In the genomic region with DNA sequence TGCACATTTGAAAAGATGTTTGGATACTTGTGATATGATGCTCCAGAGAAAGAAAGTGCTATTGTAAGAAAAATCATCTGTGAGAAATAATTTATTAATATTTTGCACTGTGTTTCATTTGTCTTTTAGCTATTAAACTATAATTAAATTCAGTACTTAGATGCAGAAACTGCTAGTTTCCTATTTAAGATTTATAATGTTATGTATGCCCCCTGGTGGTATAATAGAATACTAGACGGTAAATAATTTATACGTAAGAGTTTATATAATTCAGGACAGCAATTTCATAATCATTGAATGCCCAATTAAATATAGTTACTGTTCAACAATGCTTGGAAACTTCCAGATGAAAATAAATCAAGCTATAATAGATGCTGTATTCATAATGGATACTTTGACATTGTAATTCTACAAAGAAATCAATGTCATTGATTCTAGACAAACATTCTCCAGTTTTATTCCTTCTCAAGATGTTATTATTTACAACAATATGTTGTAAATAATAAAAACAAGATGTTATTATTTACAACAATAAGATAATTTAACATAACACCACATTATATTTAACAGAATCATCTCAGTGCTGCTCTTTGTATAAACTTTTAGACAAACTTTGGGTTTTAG, we compare ENCODE assay signal across 8 cellular contexts.
DNase-seq lines count a peak whose midpoint lies in the region; ATAC-seq and TF ChIP-seq lines count a peak whose summit lies in the region.
"Had no signal": no experiment of that assay in that cellular context is flagged by ENCODE, and none has a peak within 500 bp of the region (broad histone marks: within the 10 kb centered on the region; RNA-seq: fewer than 3 reads in every experiment).

No MANE protein-coding gene starts in this region.

- no peak overlapping the region for H3K27ac ChIP-seq in ascending aorta
- no peak overlapping the region for H3K27ac ChIP-seq in left lung
- H3K27ac ChIP-seq: neutrophil had no signal

- H3K9me3 ChIP-seq in ascending aorta (no peaks in the 10 kb centered on the region), left lung (no peaks in the 10 kb centered on the region)
- H3K9me3 ChIP-seq: neutrophil had no signal

- POLR2A ChIA-PET in GM10248 (lab: Yijun Ruan, JAX) = no interaction called here

- CTCF ChIA-PET in GM10248 (lab: Yijun Ruan, JAX) = interaction anchor here (1.5 kb wide), 1 partner anchor 13 kb away, joined by 4 read pairs; no protein-coding TSS in a partner anchor

- H3K27me3 ChIP-seq in ascending aorta = no peaks in the 10 kb centered on the region
- no peaks in the 10 kb centered on the region for H3K27me3 ChIP-seq in left lung
- H3K27me3 ChIP-seq: neutrophil had no signal

- DNase-seq in GM10248 (ENCODE audit: extremely low spot score) (no peak), NCI-H1694 (lab: John Stamatoyannopoulos, UW) (peak; percentile 30), ascending aorta (ENCODE audit: low spot score in 2 of 2) (no peak), left lung (no peak), GDM1 (lab: John Stamatoyannopoulos, UW) (no peak)
- DNase-seq in activated CD4-positive, alpha-beta T cell treated with anti-CD3 and anti-CD28 coated beads for 4 hours = no peak
- no peak for DNase-seq in effector CD8-positive, alpha-beta T cell (lab: John Stamatoyannopoulos, UW)

- ATAC-seq in left lung = peak; percentile 43

- H3K4me3 ChIP-seq in ascending aorta (no peak overlapping the region), left lung (no peak overlapping the region)

- H3K4me1 ChIP-seq in ascending aorta (no peaks in the 10 kb centered on the region), left lung (no peaks in the 10 kb centered on the region)

- intact Hi-C loops in ascending aorta (cut with DNase I) (loop anchor here (2.0 to 5.0 kb wide), 2 partner anchors 183 to 935 kb away; no protein-coding TSS in a partner anchor), left lung (cut with DNase I) (no loop called here)

- TF ChIP-seq CTCF in GM10248 (IDR thresholded peaks at IDR 0.05; ENCODE audit: control extremely low read depth, extremely low read depth, low read depth, missing control alignments) (peak; percentile 45), ascending aorta (IDR thresholded peaks at IDR 0.05) (peak; percentile 30 to 51 (median 38)), left lung (IDR thresholded peaks at IDR 0.05) (peak in 1 of 2 donors; percentile 54)

- H3K36me3 ChIP-seq in ascending aorta (no peaks in the 10 kb centered on the region), left lung (no peaks in the 10 kb centered on the region)
- H3K36me3 ChIP-seq: neutrophil had no signal
